8 cellular contexts compared by ENCODE assay signal in genomic region chr22:38569972-38570840, GRCh38. TPM values are rescaled to one million over a fixed set of nuclear protein-coding genes. Genes with fewer than 3 reads are reported as not detected.
DNase-seq lines count a peak whose midpoint lies in the region; ATAC-seq and TF ChIP-seq lines count a peak whose summit lies in the region.

DMC1 (minus strand) TSS chr22:38570183; CDS start chr22:38568256, 1,927 bp downstream.

- POLR2A ChIA-PET in CD4-positive, alpha-beta memory T cell (lab: Charles Lee; ENCODE audit: partially characterized antibody), result interaction anchor here (0.5 to 1.9 kb wide), 8 partner anchors 19 to 518 kb away, joined by 3 to 5 read pairs (median 4); partner anchors contain the start of genes CBY1 and PICK1

- peaks cover 17% of the 10 kb centered on the region for H3K4me1 ChIP-seq in CD4-positive, alpha-beta memory T cell (ENCODE audit: insufficient read depth, low read length)
- peaks cover 36% of the 10 kb centered on the region for H3K4me1 ChIP-seq in adipocyte (ENCODE audit: control insufficient read depth, insufficient read depth, low read length)
- peaks cover 0 to 38% (median 15%) of the 10 kb centered on the region in 12 donors for H3K4me1 ChIP-seq in heart left ventricle
- peaks cover 2 to 4% of the 10 kb centered on the region in 2 experiments for H3K4me1 ChIP-seq in trophoblast cell (ENCODE audit: control insufficient read depth in 1 of 2, insufficient read depth in 2 of 2, low read length in 2 of 2)
- peaks cover 0 to 47% (median 18%) of the 10 kb centered on the region in 4 donors for H3K4me1 ChIP-seq in tibial artery

- H4K12ac ChIP-seq in trophoblast cell (ENCODE audit: low read depth, low read length), result peak within 1 kb of the TSS; percentile 47

- H3K4me3 ChIP-seq in CD4-positive, alpha-beta memory T cell (ENCODE audit: low read length in 2 of 2), result peak within 1 kb of the TSS; percentile 66 to 85
- H3K4me3 ChIP-seq in adipocyte (ENCODE audit: low read length), result peak within 1 kb of the TSS; percentile 83
- H3K4me3 ChIP-seq in heart left ventricle, result peak within 1 kb of the TSS; percentile 45 to 82 (median 68)
- peak within 1 kb of the TSS; percentile 72 for H3K4me3 ChIP-seq in trophoblast cell (ENCODE audit: low read depth, low read length)
- H3K4me3 ChIP-seq in tibial artery, result peak within 1 kb of the TSS; percentile 55 to 78

- no peak within 1 kb of the TSS for H2BK120ac ChIP-seq in trophoblast cell (ENCODE audit: insufficient read depth, low read length, poor library complexity)

- CTCF ChIA-PET in CD4-positive, alpha-beta memory T cell (lab: Charles Lee; ENCODE audit: partially characterized antibody), result interaction anchor here (0.6 to 3.5 kb wide), 4 partner anchors 52 to 809 kb away, joined by 3 to 14 read pairs (median 5); no protein-coding TSS in a partner anchor

- no peak within 1 kb of the TSS for H2BK5ac ChIP-seq in trophoblast cell (ENCODE audit: low read depth, low read length, poor library complexity)

- intact Hi-C loops in CD4-positive, alpha-beta memory T cell (cut with micrococcal nuclease), result loop anchor here (1.0 to 5.0 kb wide), 7 partner anchors 38 to 273 kb away; partner anchors contain the start of genes CBY1, DDX17, FAM227A and JOSD1
- intact Hi-C loops in heart left ventricle (cut with DNase I), result loop anchor here (1.0 to 10.0 kb wide), 14 partner anchors 58 to 518 kb away; partner anchors contain the start of genes DDX17 (in 5 of the 10), PICK1 (in 2 of the 10) and KDELR3 (in 1 of the 10)
- intact Hi-C loops in tibial artery (cut with DNase I; ENCODE audit: low total_unique reads), result loop anchor here (2.0 to 5.0 kb wide), 2 partner anchors 63 to 518 kb away; partner anchors contain the start of gene DDX17

- no peaks in the 10 kb centered on the region for H3K27me3 ChIP-seq in CD4-positive, alpha-beta memory T cell (ENCODE audit: insufficient read depth, low read length)
- H3K27me3 ChIP-seq in adipocyte (replicated peaks; ENCODE audit: control insufficient read depth, insufficient read depth, low read length), result no peaks in the 10 kb centered on the region
- H3K27me3 ChIP-seq in heart left ventricle, result peaks cover 0 to 5% (median 0%) of the 10 kb centered on the region in 9 donors
- no peaks in the 10 kb centered on the region for H3K27me3 ChIP-seq in trophoblast cell (ENCODE audit: insufficient read depth, low read length)
- H3K27me3 ChIP-seq in tibial artery, result no peaks in the 10 kb centered on the region

- no peaks in the 10 kb centered on the region for H3K9me3 ChIP-seq in CD4-positive, alpha-beta memory T cell (ENCODE audit: control insufficient read depth in 1 of 2, low read length in 2 of 2)
- H3K9me3 ChIP-seq in adipocyte (ENCODE audit: control insufficient read depth, low read length) (no peaks in the 10 kb centered on the region), heart left ventricle (no peaks in the 10 kb centered on the region), trophoblast cell (ENCODE audit: insufficient read depth, low read depth, low read length) (no peaks in the 10 kb centered on the region), tibial artery (no peaks in the 10 kb centered on the region)

- H4K8ac ChIP-seq in trophoblast cell (ENCODE audit: low read depth, low read length), result peak within 1 kb of the TSS; percentile 79

- no peaks in the 10 kb centered on the region for H3K27me3 Mint-ChIP-seq in CD4-positive, alpha-beta memory T cell

- peak within 1 kb of the TSS; percentile 26 for H4K91ac ChIP-seq in trophoblast cell (ENCODE audit: low read depth, low read length)

- peak in 1 of 2 donors; percentile 46 for TF ChIP-seq POLR2A in heart left ventricle (IDR thresholded peaks at IDR 0.05)

- peak within 1 kb of the TSS; percentile 88 to 97 (median 92) for H3K4me3 Mint-ChIP-seq in CD4-positive, alpha-beta memory T cell

- peak within 1 kb of the TSS; percentile 73 for H2AFZ ChIP-seq in trophoblast cell (ENCODE audit: insufficient read depth, low read length, poor library complexity)

- H3K27ac ChIP-seq in CD4-positive, alpha-beta memory T cell (ENCODE audit: low read depth, low read length), result peak within 1 kb of the TSS; percentile 76
- peak within 1 kb of the TSS in 11 of 12 donors; percentile 62 to 94 (median 87) for H3K27ac ChIP-seq in heart left ventricle
- H3K27ac ChIP-seq in trophoblast cell (ENCODE audit: low read depth, low read length), result no peak within 1 kb of the TSS
- H3K27ac ChIP-seq in tibial artery, result peak within 1 kb of the TSS; percentile 90 to 94

- H3K9me3 Mint-ChIP-seq in CD4-positive, alpha-beta memory T cell, result no peaks in the 10 kb centered on the region

- 1 to 3% (median 2%) methylated on average over 40 to 65 of the region's 66 CpGs for WGBS in heart left ventricle, 4 donors
- no CpG with 5 or more reads among the region's 66 CpGs for WGBS in trophoblast cell (ENCODE audit: extremely low coverage, insufficient coverage, insufficient read length)

- H3K9ac ChIP-seq in adipocyte (ENCODE audit: low read length), result peak within 1 kb of the TSS; percentile 81
- H3K9ac ChIP-seq in trophoblast cell (ENCODE audit: low read length), result peak within 1 kb of the TSS; percentile 67

- H3K79me2 ChIP-seq in trophoblast cell (ENCODE audit: control insufficient read depth, insufficient read depth, low read length, poor library complexity), result peaks cover 3% of the 10 kb centered on the region

- H2AK5ac ChIP-seq in trophoblast cell (ENCODE audit: low read length), result no peak within 1 kb of the TSS

- H3K27ac Mint-ChIP-seq in CD4-positive, alpha-beta memory T cell, result peak within 1 kb of the TSS; percentile 88 to 97 (median 96)

- peaks cover 0 to 2% of the 10 kb centered on the region in 2 donors for H3K36me3 Mint-ChIP-seq in CD4-positive, alpha-beta memory T cell

- peaks cover 12 to 24% (median 17%) of the 10 kb centered on the region in 4 donors for H3K4me1 Mint-ChIP-seq in CD4-positive, alpha-beta memory T cell

- DNase-seq in CD4-positive, alpha-beta memory T cell, result peak; percentile 87 to 96 (median 90)
- peak; percentile 92 for DNase-seq in NCI-H1092 treated with DMSO at 0.1 percent for 48 hours (lab: John Stamatoyannopoulos, UW)
- peak; percentile 97 to 99 (median 98) for DNase-seq in T-helper 1 cell
- peak; percentile 93 for DNase-seq in adipocyte (ENCODE audit: low read depth)
- peak; percentile 94 to 96 (median 95) for DNase-seq in heart left ventricle
- DNase-seq in trophoblast cell, result peak; percentile 79 to 81
- DNase-seq in tibial artery, result peak; percentile 91 to 96

- ATAC-seq in GM21723 (IDR thresholded peaks at IDR 0.05; ENCODE audit: unreplicated experiment) (peak; percentile 50), heart left ventricle (peak; percentile 90 to 98 (median 98))

- H3K4ac ChIP-seq in trophoblast cell (ENCODE audit: low read depth, low read length), result peak within 1 kb of the TSS; percentile 15

- H3K23ac ChIP-seq in trophoblast cell (ENCODE audit: low read length), result no peak within 1 kb of the TSS

- peak within 1 kb of the TSS; percentile 8 for H2BK12ac ChIP-seq in trophoblast cell (ENCODE audit: low read length)

- no peaks in the 10 kb centered on the region for H3K36me3 ChIP-seq in CD4-positive, alpha-beta memory T cell (ENCODE audit: insufficient read depth, low read length)
- no peaks in the 10 kb centered on the region for H3K36me3 ChIP-seq in adipocyte (ENCODE audit: control insufficient read depth, insufficient read depth, low read length, severe bottlenecking)
- H3K36me3 ChIP-seq in heart left ventricle, result no peaks in the 10 kb centered on the region
- no peaks in the 10 kb centered on the region for H3K36me3 ChIP-seq in trophoblast cell (ENCODE audit: control insufficient read depth in 1 of 2, insufficient read depth in 2 of 2, low read length in 2 of 2)
- no peaks in the 10 kb centered on the region for H3K36me3 ChIP-seq in tibial artery

- H3K14ac ChIP-seq in trophoblast cell (ENCODE audit: low read length), result peak within 1 kb of the TSS; percentile 78

- H3K4me2 ChIP-seq in trophoblast cell (ENCODE audit: low read length), result peak within 1 kb of the TSS; percentile 89

- H3K18ac ChIP-seq in trophoblast cell (ENCODE audit: low read length), result peak within 1 kb of the TSS; percentile 33

- TF ChIP-seq CTCF in heart left ventricle (IDR thresholded peaks at IDR 0.05) (no peak), tibial artery (IDR thresholded peaks at IDR 0.05) (no peak)

- H3K79me1 ChIP-seq in trophoblast cell (ENCODE audit: low read length), result peaks cover 9% of the 10 kb centered on the region

RNA-seq across cellular contexts. Expression of gene DMC1, which starts in this region (rescaled TPM):
- 1 to 10 TPM in 1 of 2 experiments, under 1 TPM in 1; 0.29 to 1.1 TPM for total RNA-seq in CD4-positive, alpha-beta memory T cell
- polyA plus RNA-seq in CD4-positive, alpha-beta memory T cell, result not detected
- total RNA-seq in heart left ventricle, result 1 to 10 TPM in 5 of 9 donors, under 1 TPM in 4; 0.16 to 2.4 (median 1.1) TPM
- polyA plus RNA-seq in heart left ventricle, result under 1 TPM; 0.12 to 0.27 TPM
- 3.2 and 3.9 TPM in 2 replicates for polyA plus RNA-seq in trophoblast cell (2013)
